18 cellular contexts compared by ENCODE assay signal in the genomic region with DNA sequence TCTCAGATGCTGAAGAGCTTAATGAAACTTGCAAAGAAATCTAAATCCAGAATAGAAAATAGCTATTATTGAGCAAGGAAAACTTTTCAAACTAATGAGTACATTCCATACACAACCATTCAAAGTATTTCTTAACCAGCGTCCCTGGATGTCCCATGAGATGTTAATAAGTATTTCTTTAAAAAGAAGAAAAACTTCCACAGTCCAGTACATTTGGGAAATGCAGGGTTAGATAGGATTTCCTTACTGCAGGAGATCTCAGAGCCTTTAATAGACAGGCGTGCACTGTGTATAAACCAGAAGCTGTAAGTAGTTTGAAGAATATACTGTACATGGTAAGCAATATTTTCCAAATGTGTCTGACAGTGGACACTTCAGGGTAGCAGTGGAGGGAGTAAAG. TPM values are rescaled to one million over a fixed set of nuclear protein-coding genes. Genes with fewer than 3 reads are reported as not detected.
DNase-seq lines count a peak whose midpoint lies in the region; ATAC-seq and TF ChIP-seq lines count a peak whose summit lies in the region.
"Had no signal": no experiment of that assay in that cellular context is flagged by ENCODE, and none has a peak within 500 bp of the region (broad histone marks: within the 10 kb centered on the region; RNA-seq: fewer than 3 reads in every experiment).

No MANE protein-coding gene starts in this region.

- no peak overlapping the region for H2AFZ ChIP-seq in mesenchymal stem cell (ENCODE audit: low read depth, low read length)

- H3K36me3 ChIP-seq in left ventricle myocardium inferior (no peaks in the 10 kb centered on the region), mesenchymal stem cell (ENCODE audit: control insufficient read depth in 1 of 2, insufficient read depth in 2 of 2, low read depth in 1 of 2, low read length in 2 of 2) (no peaks in the 10 kb centered on the region)
- H3K36me3 ChIP-seq: MG63 had no signal

- no peak overlapping the region for H3K4ac ChIP-seq in mesenchymal stem cell (ENCODE audit: low read depth in 1 of 2, low read length in 2 of 2)

- WGBS in mesenchymal stem cell, result 91% methylated on average over 1 of the region's 2 CpGs

- no peak overlapping the region for H2BK12ac ChIP-seq in mesenchymal stem cell (ENCODE audit: low read length in 2 of 2)

- DNase-seq in left ventricle myocardium superior (no peak), left ventricle myocardium inferior (no peak), fibroblast of mammary gland (ENCODE audit: low read depth) (peak; percentile 36), sciatic nerve (ENCODE audit: low spot score) (no peak), NK-92 (lab: John Stamatoyannopoulos, UW; ENCODE audit: unreplicated experiment) (no peak), COR-L47 (lab: John Stamatoyannopoulos, UW) (no peak), mesenchymal stem cell (no peak), iPS-NIHi11 (ENCODE audit: low spot score) (no peak)
- DNase-seq: CD8-positive, alpha-beta T cell; GOT3; MG63; NCI-H1092 treated with DMSO at 0.1 percent for 48 hours; NCI-H1694 treated with DMSO at 0.1 percent for 48 hours; NCI-H345; NCI-H69; PC-3; SK-N-SH had no signal

- H2BK5ac ChIP-seq in mesenchymal stem cell (ENCODE audit: low read depth, low read length, poor library complexity, severe bottlenecking), result no peak overlapping the region

- H3K27me3 ChIP-seq in left ventricle myocardium inferior (ENCODE audit: low read depth) (no peaks in the 10 kb centered on the region), mesenchymal stem cell (ENCODE audit: control insufficient read depth in 1 of 2, insufficient read depth in 1 of 2, low read length in 2 of 2) (no peaks in the 10 kb centered on the region)
- H3K27me3 ChIP-seq: MG63 had no signal

- TF ChIP-seq CTCF in left ventricle myocardium inferior (IDR thresholded peaks at IDR 0.05; ENCODE audit: borderline replicate concordance) (no peak), fibroblast of mammary gland (conservative IDR thresholded peaks at IDR 0.05; ENCODE audit: control insufficient read depth, insufficient read depth, low read depth, low read length) (no peak)

- H3K4me3 ChIP-seq in left ventricle myocardium inferior, result no peak overlapping the region
- H3K4me3 ChIP-seq in fibroblast of mammary gland (ENCODE audit: control insufficient read depth, low read depth, low read length), result no peak overlapping the region
- H3K4me3 ChIP-seq in mesenchymal stem cell (ENCODE audit: insufficient read depth in 1 of 2, low read depth in 1 of 2, low read length in 2 of 2), result no peak overlapping the region
- H3K4me3 ChIP-seq: MG63 had no signal

- H3K27ac ChIP-seq in left ventricle myocardium inferior (replicated peaks) (no peak overlapping the region), mesenchymal stem cell (ENCODE audit: low read length, poor library complexity, severe bottlenecking) (no peak overlapping the region)
- H3K27ac ChIP-seq: KMS-11 had no signal

- H2BK15ac ChIP-seq in mesenchymal stem cell (ENCODE audit: low read depth, poor library complexity, severe bottlenecking), result no peak overlapping the region

- H3K18ac ChIP-seq in mesenchymal stem cell (ENCODE audit: low read depth in 1 of 2, low read length in 2 of 2), result no peak overlapping the region

- H3K14ac ChIP-seq in mesenchymal stem cell (ENCODE audit: low read length in 2 of 2), result no peak overlapping the region

- H3K79me1 ChIP-seq in mesenchymal stem cell (replicated peaks; ENCODE audit: low read length, poor library complexity, severe bottlenecking), result no peaks in the 10 kb centered on the region

- H3K4me1 ChIP-seq in left ventricle myocardium inferior, result peaks cover 16% of the 10 kb centered on the region
- peaks cover 5% of the 10 kb centered on the region for H3K4me1 ChIP-seq in mesenchymal stem cell (ENCODE audit: control insufficient read depth, insufficient read depth, low read depth, low read length)

- no peak overlapping the region for H3K9ac ChIP-seq in mesenchymal stem cell (ENCODE audit: low read length)
- H3K9ac ChIP-seq: KMS-11, SK-N-SH had no signal

- H3K9me3 ChIP-seq in left ventricle myocardium inferior (replicated peaks), result no peaks in the 10 kb centered on the region
- no peaks in the 10 kb centered on the region for H3K9me3 ChIP-seq in mesenchymal stem cell (ENCODE audit: control insufficient read depth, low read length)
- H3K9me3 ChIP-seq: MG63, SK-N-SH had no signal

- no peak overlapping the region for H4K8ac ChIP-seq in mesenchymal stem cell (ENCODE audit: low read length)

- no peak overlapping the region for H3K23ac ChIP-seq in mesenchymal stem cell (ENCODE audit: low read length in 2 of 2)

- peak; percentile 51 for ATAC-seq in left ventricle myocardium superior
- peak; percentile 47 for ATAC-seq in sciatic nerve
- ATAC-seq: CD8-positive, alpha-beta T cell; PC-3 had no signal

- no peak overlapping the region for H2BK120ac ChIP-seq in mesenchymal stem cell (ENCODE audit: low read depth, low read length)

- intact Hi-C loops in left ventricle myocardium superior (cut with micrococcal nuclease), result no loop called here
- intact Hi-C loops in left ventricle myocardium inferior (cut with micrococcal nuclease), result no loop called here
- intact Hi-C loops in sciatic nerve (cut with DNase I), result no loop called here

- no peak overlapping the region for H4K91ac ChIP-seq in mesenchymal stem cell (ENCODE audit: low read length)

- no peak overlapping the region for H2AK5ac ChIP-seq in mesenchymal stem cell (ENCODE audit: low read length, severe bottlenecking)

- H3K4me2 ChIP-seq in mesenchymal stem cell (ENCODE audit: low read length, poor library complexity, severe bottlenecking), result no peak overlapping the region
- H3K4me2 ChIP-seq: KMS-11, SK-N-SH had no signal

RNA-seq across cellular contexts. Expression of a gene that starts 29.6 kb away (rescaled TPM):
- 26.8 TPM for total RNA-seq in left ventricle myocardium superior
- 33.9 TPM for total RNA-seq in left ventricle myocardium inferior
- total RNA-seq in sciatic nerve, result 288 TPM
- polyA plus RNA-seq in mesenchymal stem cell (2013, experiment 1 of 2), result 88.3 TPM
- polyA plus RNA-seq in mesenchymal stem cell (2013, experiment 2 of 2), result 79.7 TPM
